Comparison of ENCODE assay signal across 1 cellular context in the genomic region with DNA sequence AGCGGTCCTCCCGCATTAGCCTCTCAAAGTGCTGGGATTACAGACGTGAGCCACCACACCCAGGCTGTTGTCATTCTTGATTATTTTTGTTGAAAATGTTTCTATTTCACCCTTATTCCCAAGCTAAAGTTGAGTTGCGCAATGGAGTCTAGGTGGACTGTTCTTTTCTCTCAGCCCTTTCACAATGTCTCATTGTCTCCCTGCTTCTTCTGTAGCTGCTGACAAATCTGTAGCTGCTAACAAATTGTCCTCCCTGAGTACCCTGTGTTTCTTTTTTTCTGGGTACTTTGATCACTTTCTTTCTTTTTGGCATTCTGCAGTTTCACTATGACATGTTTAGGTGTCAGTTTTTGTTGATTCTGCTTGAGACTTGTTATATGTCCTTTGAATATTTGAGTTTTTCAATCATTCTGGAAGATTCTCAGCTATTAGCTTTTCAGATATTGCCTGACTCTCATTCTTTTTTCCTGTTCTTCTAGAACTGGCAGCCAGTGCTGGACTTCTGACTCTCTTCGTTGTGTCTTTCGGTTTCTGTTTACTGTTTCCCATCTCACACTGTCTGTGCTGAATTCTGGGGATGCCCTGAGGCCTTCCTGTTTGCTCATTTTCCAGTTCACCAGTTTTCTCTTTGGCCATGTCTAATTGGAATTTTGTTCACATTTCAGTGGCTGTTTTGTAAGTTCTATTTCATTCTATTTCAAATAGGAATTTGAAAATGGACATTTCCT.
A peak's percentile ranks its signal among the peaks of the same experiment; 100 is the strongest.
TF ChIP-seq lines count a peak whose summit lies in the region.

No MANE protein-coding gene starts in this region.

TF ChIP-seq in GM12878, 131 proteins besides CTCF, POLR2A, EP300 and RAD21:
- no peak for TF ChIP-seq MYB (IDR thresholded peaks at IDR 0.05; ENCODE audit: borderline replicate concordance, low read depth, low read length)
- TF ChIP-seq, protein P1, sequence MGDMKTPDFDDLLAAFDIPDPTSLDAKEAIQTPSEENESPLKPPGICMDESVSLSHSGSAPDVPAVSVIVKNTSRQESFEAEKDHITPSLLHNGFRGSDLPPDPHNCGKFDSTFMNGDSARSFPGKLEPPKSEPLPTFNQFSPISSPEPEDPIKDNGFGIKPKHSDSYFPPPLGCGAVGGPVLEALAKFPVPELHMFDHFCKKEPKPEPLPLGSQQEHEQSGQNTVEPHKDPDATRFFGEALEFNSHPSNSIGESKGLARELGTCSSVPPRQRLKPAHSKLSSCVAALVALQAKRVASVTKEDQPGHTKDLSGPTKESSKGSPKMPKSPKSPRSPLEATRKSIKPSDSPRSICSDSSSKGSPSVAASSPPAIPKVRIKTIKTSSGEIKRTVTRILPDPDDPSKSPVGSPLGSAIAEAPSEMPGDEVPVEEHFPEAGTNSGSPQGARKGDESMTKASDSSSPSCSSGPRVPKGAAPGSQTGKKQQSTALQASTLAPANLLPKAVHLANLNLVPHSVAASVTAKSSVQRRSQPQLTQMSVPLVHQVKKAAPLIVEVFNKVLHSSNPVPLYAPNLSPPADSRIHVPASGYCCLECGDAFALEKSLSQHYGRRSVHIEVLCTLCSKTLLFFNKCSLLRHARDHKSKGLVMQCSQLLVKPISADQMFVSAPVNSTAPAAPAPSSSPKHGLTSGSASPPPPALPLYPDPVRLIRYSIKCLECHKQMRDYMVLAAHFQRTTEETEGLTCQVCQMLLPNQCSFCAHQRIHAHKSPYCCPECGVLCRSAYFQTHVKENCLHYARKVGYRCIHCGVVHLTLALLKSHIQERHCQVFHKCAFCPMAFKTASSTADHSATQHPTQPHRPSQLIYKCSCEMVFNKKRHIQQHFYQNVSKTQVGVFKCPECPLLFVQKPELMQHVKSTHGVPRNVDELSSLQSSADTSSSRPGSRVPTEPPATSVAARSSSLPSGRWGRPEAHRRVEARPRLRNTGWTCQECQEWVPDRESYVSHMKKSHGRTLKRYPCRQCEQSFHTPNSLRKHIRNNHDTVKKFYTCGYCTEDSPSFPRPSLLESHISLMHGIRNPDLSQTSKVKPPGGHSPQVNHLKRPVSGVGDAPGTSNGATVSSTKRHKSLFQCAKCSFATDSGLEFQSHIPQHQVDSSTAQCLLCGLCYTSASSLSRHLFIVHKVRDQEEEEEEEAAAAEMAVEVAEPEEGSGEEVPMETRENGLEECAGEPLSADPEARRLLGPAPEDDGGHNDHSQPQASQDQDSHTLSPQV (IDR thresholded peaks at IDR 0.05) = no peak
- no peak for TF ChIP-seq BMI1 (IDR thresholded peaks at IDR 0.05; ENCODE audit: borderline replicate concordance)
- TF ChIP-seq CEBPB (IDR thresholded peaks at IDR 0.05; ENCODE audit: borderline replicate concordance in 1 of 2, low read depth in 2 of 2, low read length in 2 of 2) = peak in 1 of 2 experiments; percentile 51; a peak in 1 of 4 replicates
- no peak for TF ChIP-seq SIX5 (IDR thresholded peaks at IDR 0.05; ENCODE audit: low read depth, low read length, severe bottlenecking)
- TF ChIP-seq KDM1A (IDR thresholded peaks at IDR 0.05; ENCODE audit: borderline replicate concordance) = no peak
- TF ChIP-seq, protein P2, sequence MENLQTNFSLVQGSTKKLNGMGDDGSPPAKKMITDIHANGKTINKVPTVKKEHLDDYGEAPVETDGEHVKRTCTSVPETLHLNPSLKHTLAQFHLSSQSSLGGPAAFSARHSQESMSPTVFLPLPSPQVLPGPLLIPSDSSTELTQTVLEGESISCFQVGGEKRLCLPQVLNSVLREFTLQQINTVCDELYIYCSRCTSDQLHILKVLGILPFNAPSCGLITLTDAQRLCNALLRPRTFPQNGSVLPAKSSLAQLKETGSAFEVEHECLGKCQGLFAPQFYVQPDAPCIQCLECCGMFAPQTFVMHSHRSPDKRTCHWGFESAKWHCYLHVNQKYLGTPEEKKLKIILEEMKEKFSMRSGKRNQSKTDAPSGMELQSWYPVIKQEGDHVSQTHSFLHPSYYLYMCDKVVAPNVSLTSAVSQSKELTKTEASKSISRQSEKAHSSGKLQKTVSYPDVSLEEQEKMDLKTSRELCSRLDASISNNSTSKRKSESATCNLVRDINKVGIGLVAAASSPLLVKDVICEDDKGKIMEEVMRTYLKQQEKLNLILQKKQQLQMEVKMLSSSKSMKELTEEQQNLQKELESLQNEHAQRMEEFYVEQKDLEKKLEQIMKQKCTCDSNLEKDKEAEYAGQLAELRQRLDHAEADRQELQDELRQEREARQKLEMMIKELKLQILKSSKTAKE (IDR thresholded peaks at IDR 0.05; ENCODE audit: low read depth, poor library complexity, severe bottlenecking) = no peak
- TF ChIP-seq, protein P3, sequence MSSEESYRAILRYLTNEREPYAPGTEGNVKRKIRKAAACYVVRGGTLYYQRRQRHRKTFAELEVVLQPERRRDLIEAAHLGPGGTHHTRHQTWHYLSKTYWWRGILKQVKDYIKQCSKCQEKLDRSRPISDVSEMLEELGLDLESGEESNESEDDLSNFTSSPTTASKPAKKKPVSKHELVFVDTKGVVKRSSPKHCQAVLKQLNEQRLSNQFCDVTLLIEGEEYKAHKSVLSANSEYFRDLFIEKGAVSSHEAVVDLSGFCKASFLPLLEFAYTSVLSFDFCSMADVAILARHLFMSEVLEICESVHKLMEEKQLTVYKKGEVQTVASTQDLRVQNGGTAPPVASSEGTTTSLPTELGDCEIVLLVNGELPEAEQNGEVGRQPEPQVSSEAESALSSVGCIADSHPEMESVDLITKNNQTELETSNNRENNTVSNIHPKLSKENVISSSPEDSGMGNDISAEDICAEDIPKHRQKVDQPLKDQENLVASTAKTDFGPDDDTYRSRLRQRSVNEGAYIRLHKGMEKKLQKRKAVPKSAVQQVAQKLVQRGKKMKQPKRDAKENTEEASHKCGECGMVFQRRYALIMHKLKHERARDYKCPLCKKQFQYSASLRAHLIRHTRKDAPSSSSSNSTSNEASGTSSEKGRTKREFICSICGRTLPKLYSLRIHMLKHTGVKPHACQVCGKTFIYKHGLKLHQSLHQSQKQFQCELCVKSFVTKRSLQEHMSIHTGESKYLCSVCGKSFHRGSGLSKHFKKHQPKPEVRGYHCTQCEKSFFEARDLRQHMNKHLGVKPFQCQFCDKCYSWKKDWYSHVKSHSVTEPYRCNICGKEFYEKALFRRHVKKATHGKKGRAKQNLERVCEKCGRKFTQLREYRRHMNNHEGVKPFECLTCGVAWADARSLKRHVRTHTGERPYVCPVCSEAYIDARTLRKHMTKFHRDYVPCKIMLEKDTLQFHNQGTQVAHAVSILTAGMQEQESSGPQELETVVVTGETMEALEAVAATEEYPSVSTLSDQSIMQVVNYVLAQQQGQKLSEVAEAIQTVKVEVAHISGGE (CRISPR knock-in tag; IDR thresholded peaks at IDR 0.05) = no peak
- peak; percentile 48; the same call in 1 of the 2 replicates for TF ChIP-seq JUNB (IDR thresholded peaks at IDR 0.05)
- TF ChIP-seq BRCA1 (IDR thresholded peaks at IDR 0.05; ENCODE audit: low read depth, low read length) = no peak
- TF ChIP-seq CHD4 (IDR thresholded peaks at IDR 0.05) = no peak
- TF ChIP-seq, protein P4, sequence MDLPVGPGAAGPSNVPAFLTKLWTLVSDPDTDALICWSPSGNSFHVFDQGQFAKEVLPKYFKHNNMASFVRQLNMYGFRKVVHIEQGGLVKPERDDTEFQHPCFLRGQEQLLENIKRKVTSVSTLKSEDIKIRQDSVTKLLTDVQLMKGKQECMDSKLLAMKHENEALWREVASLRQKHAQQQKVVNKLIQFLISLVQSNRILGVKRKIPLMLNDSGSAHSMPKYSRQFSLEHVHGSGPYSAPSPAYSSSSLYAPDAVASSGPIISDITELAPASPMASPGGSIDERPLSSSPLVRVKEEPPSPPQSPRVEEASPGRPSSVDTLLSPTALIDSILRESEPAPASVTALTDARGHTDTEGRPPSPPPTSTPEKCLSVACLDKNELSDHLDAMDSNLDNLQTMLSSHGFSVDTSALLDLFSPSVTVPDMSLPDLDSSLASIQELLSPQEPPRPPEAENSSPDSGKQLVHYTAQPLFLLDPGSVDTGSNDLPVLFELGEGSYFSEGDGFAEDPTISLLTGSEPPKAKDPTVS (IDR thresholded peaks at IDR 0.05; ENCODE audit: low read depth, low read length) = 0 out of 2 replicates have a peak, but pooled peaks have one; percentile 34
- TF ChIP-seq IKZF2 (IDR thresholded peaks at IDR 0.05) = peak in 1 of 2 experiments; percentile 22; a peak in 1 of 4 replicates
- TF ChIP-seq BCL11A (IDR thresholded peaks at IDR 0.05; ENCODE audit: low read depth, low read length) = no peak
- no peak for TF ChIP-seq TARDBP (IDR thresholded peaks at IDR 0.05; ENCODE audit: borderline replicate concordance)
- TF ChIP-seq WRNIP1 (IDR thresholded peaks at IDR 0.05; ENCODE audit: borderline replicate concordance, low read depth, low read length) = no peak
